In the genomic region with DNA sequence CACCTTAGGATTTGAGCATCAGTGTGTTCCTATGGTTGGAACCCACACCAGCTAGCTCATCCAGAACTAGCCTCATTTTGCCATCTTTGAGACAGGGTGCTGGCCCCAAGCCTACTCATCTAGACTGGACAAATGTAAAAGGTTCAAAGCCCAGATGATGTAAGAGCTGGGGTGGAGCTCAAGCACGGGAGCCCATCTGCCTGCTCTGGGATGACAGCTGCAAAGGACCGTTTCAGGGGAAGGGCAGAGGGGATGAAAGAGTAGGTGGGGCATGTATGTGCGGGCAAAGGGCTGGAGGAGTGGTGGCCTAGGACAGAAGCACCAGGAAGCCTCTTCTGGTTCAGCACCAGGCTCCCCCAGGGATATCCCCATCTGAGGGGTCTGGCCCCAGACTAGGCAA, we compare ENCODE assay signal across 2 cellular contexts.
TF ChIP-seq lines count a peak whose summit lies in the region.

No MANE protein-coding gene starts in this region.

TF ChIP-seq in HepG2, 621 proteins besides CTCF, POLR2A, EP300 and RAD21 (continues in another document):
- TF ChIP-seq SAFB2 (CRISPR knock-in tag; IDR thresholded peaks at IDR 0.05; ENCODE audit: borderline replicate concordance, low read depth) (no peak), HOXA3 (CRISPR knock-in tag; IDR thresholded peaks at IDR 0.05) (peak; percentile 17; the same call in 1 of the 2 replicates), SNAI1 (CRISPR knock-in tag; IDR thresholded peaks at IDR 0.05; ENCODE audit: borderline replicate concordance) (no peak), ZNF274 (CRISPR knock-in tag; IDR thresholded peaks at IDR 0.05) (no peak), ZNF879 (CRISPR knock-in tag; IDR thresholded peaks at IDR 0.05) (no peak), ATF4 (CRISPR knock-in tag; IDR thresholded peaks at IDR 0.05) (peak in 1 of 2 experiments; percentile 83; a peak in 2 of 4 replicates), IRF2 (CRISPR knock-in tag; IDR thresholded peaks at IDR 0.05) (0 out of 2 replicates have a peak, but pooled peaks have one; percentile 27), BCL6 (CRISPR knock-in tag; IDR thresholded peaks at IDR 0.05) (peak; percentile 54; the same call in 1 of the 2 replicates), SMC3 (IDR thresholded peaks at IDR 0.05; ENCODE audit: low read length) (no peak), HNF4A (CRISPR knock-in tag; IDR thresholded peaks at IDR 0.05) (peak; percentile 86), HNRNPH1 (optimal IDR thresholded peaks at IDR 0.05; ENCODE audit: low read depth, low read length) (no peak), PHB2 (IDR thresholded peaks at IDR 0.05; ENCODE audit: partially characterized antibody) (no peak), ZNF589 (CRISPR knock-in tag; conservative IDR thresholded peaks at IDR 0.05) (no peak), BORCS8-MEF2B (CRISPR knock-in tag; IDR thresholded peaks at IDR 0.05) (peak; percentile 61; the same call in 1 of the 2 replicates), TGIF2 (CRISPR knock-in tag; IDR thresholded peaks at IDR 0.05) (peak; percentile 58; the same call in 1 of the 2 replicates), HDAC2 (CRISPR knock-in tag; IDR thresholded peaks at IDR 0.05) (peak; percentile 30; the same call in 1 of the 2 replicates), ZNF652 (CRISPR knock-in tag; IDR thresholded peaks at IDR 0.05; ENCODE audit: borderline replicate concordance, low read depth) (no peak), CEBPG (CRISPR knock-in tag; IDR thresholded peaks at IDR 0.05) (peak; percentile 88), ZNF691 (CRISPR knock-in tag; IDR thresholded peaks at IDR 0.05; ENCODE audit: borderline replicate concordance, low read depth) (no peak), ZNF451 (CRISPR knock-in tag; IDR thresholded peaks at IDR 0.05) (no peak)
- TF ChIP-seq, protein P1, sequence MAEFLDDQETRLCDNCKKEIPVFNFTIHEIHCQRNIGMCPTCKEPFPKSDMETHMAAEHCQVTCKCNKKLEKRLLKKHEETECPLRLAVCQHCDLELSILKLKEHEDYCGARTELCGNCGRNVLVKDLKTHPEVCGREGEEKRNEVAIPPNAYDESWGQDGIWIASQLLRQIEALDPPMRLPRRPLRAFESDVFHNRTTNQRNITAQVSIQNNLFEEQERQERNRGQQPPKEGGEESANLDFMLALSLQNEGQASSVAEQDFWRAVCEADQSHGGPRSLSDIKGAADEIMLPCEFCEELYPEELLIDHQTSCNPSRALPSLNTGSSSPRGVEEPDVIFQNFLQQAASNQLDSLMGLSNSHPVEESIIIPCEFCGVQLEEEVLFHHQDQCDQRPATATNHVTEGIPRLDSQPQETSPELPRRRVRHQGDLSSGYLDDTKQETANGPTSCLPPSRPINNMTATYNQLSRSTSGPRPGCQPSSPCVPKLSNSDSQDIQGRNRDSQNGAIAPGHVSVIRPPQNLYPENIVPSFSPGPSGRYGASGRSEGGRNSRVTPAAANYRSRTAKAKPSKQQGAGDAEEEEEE (CRISPR knock-in tag; IDR thresholded peaks at IDR 0.05; ENCODE audit: borderline replicate concordance): no peak
- TF ChIP-seq, protein P2, sequence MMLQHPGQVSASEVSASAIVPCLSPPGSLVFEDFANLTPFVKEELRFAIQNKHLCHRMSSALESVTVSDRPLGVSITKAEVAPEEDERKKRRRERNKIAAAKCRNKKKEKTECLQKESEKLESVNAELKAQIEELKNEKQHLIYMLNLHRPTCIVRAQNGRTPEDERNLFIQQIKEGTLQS (CRISPR knock-in tag; IDR thresholded peaks at IDR 0.05): peak; percentile 64; the same call in 1 of the 2 replicates
- TF ChIP-seq, protein P3, sequence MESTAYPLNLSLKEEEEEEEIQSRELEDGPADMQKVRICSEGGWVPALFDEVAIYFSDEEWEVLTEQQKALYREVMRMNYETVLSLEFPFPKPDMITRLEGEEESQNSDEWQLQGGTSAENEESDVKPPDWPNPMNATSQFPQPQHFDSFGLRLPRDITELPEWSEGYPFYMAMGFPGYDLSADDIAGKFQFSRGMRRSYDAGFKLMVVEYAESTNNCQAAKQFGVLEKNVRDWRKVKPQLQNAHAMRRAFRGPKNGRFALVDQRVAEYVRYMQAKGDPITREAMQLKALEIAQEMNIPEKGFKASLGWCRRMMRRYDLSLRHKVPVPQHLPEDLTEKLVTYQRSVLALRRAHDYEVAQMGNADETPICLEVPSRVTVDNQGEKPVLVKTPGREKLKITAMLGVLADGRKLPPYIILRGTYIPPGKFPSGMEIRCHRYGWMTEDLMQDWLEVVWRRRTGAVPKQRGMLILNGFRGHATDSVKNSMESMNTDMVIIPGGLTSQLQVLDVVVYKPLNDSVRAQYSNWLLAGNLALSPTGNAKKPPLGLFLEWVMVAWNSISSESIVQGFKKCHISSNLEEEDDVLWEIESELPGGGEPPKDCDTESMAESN (CRISPR knock-in tag; conservative IDR thresholded peaks at IDR 0.05): no peak

TF ChIP-seq in HEK293T, 16 proteins besides CTCF, POLR2A, EP300 and RAD21:
- TF ChIP-seq NFRKB (IDR thresholded peaks at IDR 0.05): no peak
- no peak for TF ChIP-seq SP1 (IDR thresholded peaks at IDR 0.05)
- no peak for TF ChIP-seq CTBP1 (IDR thresholded peaks at IDR 0.05; ENCODE audit: borderline replicate concordance)
- no peak for TF ChIP-seq ARNT (IDR thresholded peaks at IDR 0.05)
- no peak for TF ChIP-seq ZNF384 (IDR thresholded peaks at IDR 0.05)
